1 cellular context compared by ENCODE assay signal in genomic region chr3:129231331-129232119, GRCh38.
TF ChIP-seq lines count a peak whose summit lies in the region.

No MANE protein-coding gene starts in this region.

TF ChIP-seq in HEK293, 187 proteins besides CTCF, POLR2A, EP300 and RAD21 (continued from another document):
- TF ChIP-seq INSM2 (tag by site-specific recombination; IDR thresholded peaks at IDR 0.05) (no peak), MYNN (tag by site-specific recombination; IDR thresholded peaks at IDR 0.05; ENCODE audit: borderline replicate concordance) (no peak), ZIC2 (tag by site-specific recombination; IDR thresholded peaks at IDR 0.05) (0 out of 2 replicates have a peak, but pooled peaks have one; percentile 19), ZNF138 (tag by site-specific recombination; IDR thresholded peaks at IDR 0.05; ENCODE audit: borderline replicate concordance) (no peak), ZNF423 (tag by site-specific recombination; IDR thresholded peaks at IDR 0.05) (0 out of 2 replicates have a peak, but pooled peaks have one; percentile 32), ZNF214 (tag by site-specific recombination; IDR thresholded peaks at IDR 0.05; ENCODE audit: borderline replicate concordance) (no peak), ZNF639 (tag by site-specific recombination; IDR thresholded peaks at IDR 0.05) (no peak), ZFP3 (tag by site-specific recombination; IDR thresholded peaks at IDR 0.05; ENCODE audit: low read depth) (no peak), ZNF350 (tag by site-specific recombination; IDR thresholded peaks at IDR 0.05) (no peak), ZNF140 (tag by site-specific recombination; IDR thresholded peaks at IDR 0.05) (no peak), ZNF660 (tag by site-specific recombination; IDR thresholded peaks at IDR 0.05) (no peak), SCRT2 (tag by site-specific recombination; IDR thresholded peaks at IDR 0.05) (peak; percentile 80)
